Comparison of ENCODE assay signal across 1 cellular context in genomic region chr1:22117851-22118250, GRCh38.
TF ChIP-seq lines count a peak whose summit lies in the region.

No MANE protein-coding gene starts in this region.

TF ChIP-seq in H1, 55 proteins besides CTCF, POLR2A, EP300 and RAD21 (continued from another document):
- TF ChIP-seq MAX (IDR thresholded peaks at IDR 0.05) (no peak), SP1 (IDR thresholded peaks at IDR 0.05; ENCODE audit: low read depth, low read length) (no peak), ASH2L (IDR thresholded peaks at IDR 0.05; ENCODE audit: low read length) (no peak), ATF3 (IDR thresholded peaks at IDR 0.05; ENCODE audit: insufficient read depth, low read depth, low read length) (no peak), USF2 (IDR thresholded peaks at IDR 0.05; ENCODE audit: low read length) (no peak), KDM1A (IDR thresholded peaks at IDR 0.05; ENCODE audit: borderline replicate concordance, low read length) (no peak), CTBP2 (IDR thresholded peaks at IDR 0.05; ENCODE audit: borderline replicate concordance, insufficient read depth, insufficient read length, low read length) (no peak), SIRT6 (IDR thresholded peaks at IDR 0.05; ENCODE audit: low read length) (no peak), JUND (IDR thresholded peaks at IDR 0.05; ENCODE audit: low read length) (no peak), SP4 (IDR thresholded peaks at IDR 0.05; ENCODE audit: low read length) (no peak), NANOG (IDR thresholded peaks at IDR 0.05; ENCODE audit: insufficient read depth, low read depth, low read length, poor library complexity, severe bottlenecking) (no peak), SP2 (IDR thresholded peaks at IDR 0.05; ENCODE audit: low read length) (no peak), TAF7 (optimal IDR thresholded peaks at IDR 0.05; ENCODE audit: borderline replicate concordance, low read depth, low read length) (no peak)
